11 cellular contexts compared by ENCODE assay signal in genomic region chr5:135308245-135308644, GRCh38.
DNase-seq lines count a peak whose midpoint lies in the region; ATAC-seq and TF ChIP-seq lines count a peak whose summit lies in the region.
"Had no signal": no experiment of that assay in that cellular context is flagged by ENCODE, and none has a peak within 500 bp of the region (broad histone marks: within the 10 kb centered on the region; RNA-seq: fewer than 3 reads in every experiment).

No MANE protein-coding gene starts in this region.

- no peak for TF ChIP-seq CTCF in brain microvascular endothelial cell (IDR thresholded peaks at IDR 0.05; ENCODE audit: low read depth, low read length, missing control alignments)

- ATAC-seq in HG03354 (IDR thresholded peaks at IDR 0.05; ENCODE audit: poor library complexity, severe bottlenecking, unreplicated experiment), result no peak

- WGBS in mesenchymal stem cell, result 67% methylated on average over 6 of the region's 7 CpGs

- H3K9me3 ChIP-seq in MG63, result no peaks in the 10 kb centered on the region
- no peaks in the 10 kb centered on the region for H3K9me3 ChIP-seq in mesenchymal stem cell (ENCODE audit: control insufficient read depth, low read length)
- H3K9me3 ChIP-seq: thyroid gland had no signal

- peak overlapping the region; percentile 54 to 75 for H3K4ac ChIP-seq in mesenchymal stem cell (ENCODE audit: low read depth in 1 of 2, low read length in 2 of 2)

- H4K8ac ChIP-seq in mesenchymal stem cell (ENCODE audit: low read length), result peak overlapping the region; percentile 52

- H4K91ac ChIP-seq in mesenchymal stem cell (ENCODE audit: low read length), result peak overlapping the region; percentile 85

- peaks cover 23% of the 10 kb centered on the region for H3K4me1 ChIP-seq in mesenchymal stem cell (ENCODE audit: control insufficient read depth, insufficient read depth, low read depth, low read length)
- H3K4me1 ChIP-seq: thyroid gland had no signal

- peak overlapping the region; percentile 37 to 51 for H2BK12ac ChIP-seq in mesenchymal stem cell (ENCODE audit: low read length in 2 of 2)

- no peak overlapping the region for H3K4me3 ChIP-seq in MG63
- no peak overlapping the region for H3K4me3 ChIP-seq in brain microvascular endothelial cell (ENCODE audit: low read depth, low read length)
- no peak overlapping the region for H3K4me3 ChIP-seq in mesenchymal stem cell (ENCODE audit: insufficient read depth in 1 of 2, low read depth in 1 of 2, low read length in 2 of 2)
- H3K4me3 ChIP-seq: thyroid gland had no signal

- H3K27me3 ChIP-seq in MG63 (no peaks in the 10 kb centered on the region), brain microvascular endothelial cell (replicated peaks) (no peaks in the 10 kb centered on the region), mesenchymal stem cell (ENCODE audit: control insufficient read depth in 1 of 2, insufficient read depth in 1 of 2, low read length in 2 of 2) (no peaks in the 10 kb centered on the region)
- H3K27me3 ChIP-seq: thyroid gland had no signal

- peak overlapping the region; percentile 22 for H2BK120ac ChIP-seq in mesenchymal stem cell (ENCODE audit: low read depth, low read length)

- no peak overlapping the region for H2BK5ac ChIP-seq in mesenchymal stem cell (ENCODE audit: low read depth, low read length, poor library complexity, severe bottlenecking)

- no peak overlapping the region for H3K27ac ChIP-seq in brain microvascular endothelial cell
- no peak overlapping the region for H3K27ac ChIP-seq in mesenchymal stem cell (ENCODE audit: low read length, poor library complexity, severe bottlenecking)
- H3K27ac ChIP-seq: thyroid gland had no signal

- peak overlapping the region; percentile 30 for H2AK5ac ChIP-seq in mesenchymal stem cell (ENCODE audit: low read length, severe bottlenecking)

- peak overlapping the region in 1 of 2 experiments; percentile 81 for H3K14ac ChIP-seq in mesenchymal stem cell (ENCODE audit: low read length in 2 of 2)

- no peak overlapping the region for H3K9ac ChIP-seq in mesenchymal stem cell (ENCODE audit: low read length)

- peak overlapping the region; percentile 59 to 81 for H3K18ac ChIP-seq in mesenchymal stem cell (ENCODE audit: low read depth in 1 of 2, low read length in 2 of 2)

- DNase-seq in EL (peak; percentile 70), MG63 (peak; percentile 75), brain microvascular endothelial cell (peak; percentile 20), mesenchymal stem cell (peak; percentile 74), OCI-M1 (lab: John Stamatoyannopoulos, UW) (no peak), KG1 (lab: John Stamatoyannopoulos, UW) (no peak), hepatic stellate cell (ENCODE audit: low spot score) (no peak)
- DNase-seq: NCI-H1930, nucleus accumbens, thyroid gland had no signal

- in situ Hi-C loops in brain microvascular endothelial cell (cut with HindIII; ENCODE audit: low pct_ligation_motif_present, low sequenced_read_pairs), result no loop called here

- no peak overlapping the region for H2AFZ ChIP-seq in mesenchymal stem cell (ENCODE audit: low read depth, low read length)

- no peaks in the 10 kb centered on the region for H3K79me1 ChIP-seq in mesenchymal stem cell (replicated peaks; ENCODE audit: low read length, poor library complexity, severe bottlenecking)

- peak overlapping the region in 1 of 2 experiments; percentile 67 for H3K23ac ChIP-seq in mesenchymal stem cell (ENCODE audit: low read length in 2 of 2)

- no peak overlapping the region for H2BK15ac ChIP-seq in mesenchymal stem cell (ENCODE audit: low read depth, poor library complexity, severe bottlenecking)

- H3K36me3 ChIP-seq in MG63 (no peaks in the 10 kb centered on the region), brain microvascular endothelial cell (replicated peaks) (no peaks in the 10 kb centered on the region), mesenchymal stem cell (ENCODE audit: control insufficient read depth in 1 of 2, insufficient read depth in 2 of 2, low read depth in 1 of 2, low read length in 2 of 2) (no peaks in the 10 kb centered on the region)
- H3K36me3 ChIP-seq: thyroid gland had no signal

- H3K4me2 ChIP-seq in mesenchymal stem cell (ENCODE audit: low read length, poor library complexity, severe bottlenecking), result no peak overlapping the region

Comparison
In these comparisons a context has a peak if more than half of its experiments do, and no peak if none do; other contexts are left out.
1. DNase-seq: peak in EL (single experiment), MG63 (single experiment), brain microvascular endothelial cell (single experiment) and mesenchymal stem cell (single experiment); none in OCI-M1 (single experiment), KG1 (single experiment) and hepatic stellate cell (single experiment).